20 cellular contexts compared by ENCODE assay signal in genomic region chr14:105665247-105665950, GRCh38.
"Had no signal": no experiment of that assay in that cellular context is flagged by ENCODE, and none has a peak within 500 bp of the region (broad histone marks: within the 10 kb centered on the region; RNA-seq: fewer than 3 reads in every experiment).

No MANE protein-coding gene starts in this region.

- H3K4me3 Mint-ChIP-seq: activated naive CD4-positive, alpha-beta T cell treated with anti-CD3 and anti-CD28 coated beads for 36 hours; dendritic cell treated with granulocyte-macrophage colony-stimulating factor and Interleukin-4, amounts not matched to agents 40 ng/mL and 50 ng/mL, for 4 days; naive B cell; neural crest cell; type B pancreatic cell had no signal

- H3K4me3 ChIP-seq: breast epithelium, esophagus muscularis mucosa, heart right ventricle, psoas muscle, thoracic aorta had no signal

- ATAC-seq: foreskin keratinocyte, psoas muscle had no signal

- H3K4me1 Mint-ChIP-seq: neural crest cell had no signal

- DNase-seq: activated CD4-positive, alpha-beta T cell treated with anti-CD3 and anti-CD28 coated beads for 4 hours; activated CD4-positive, alpha-beta T cell treated with anti-CD3 and anti-CD28 coated beads, Interleukin-2, amount 50 U/mL, for 4 hours; activated CD4-positive, CD25-positive, alpha-beta regulatory T cell; activated CD8-positive, alpha-beta memory T cell treated with anti-CD3 and anti-CD28 coated beads for 24 hours; activated effector memory CD4-positive, alpha-beta T cell treated with Interleukin-2 at 50 U/mL for 16 hours; activated naive CD4-positive, alpha-beta T cell treated with anti-CD3 and anti-CD28 coated beads for 36 hours; central memory CD4-positive, alpha-beta T cell; foreskin keratinocyte; heart right ventricle; mammary epithelial cell; naive B cell; nucleus accumbens; psoas muscle; stimulated activated naive CD4-positive, alpha-beta T cell treated with Interleukin-2 at 50 U/mL for 16 hours had no signal

- H3K27me3 Mint-ChIP-seq: dendritic cell treated with granulocyte-macrophage colony-stimulating factor and Interleukin-4, amounts not matched to agents 40 ng/mL and 50 ng/mL, for 4 days; type B pancreatic cell had no signal

- H3K27ac Mint-ChIP-seq: activated naive CD4-positive, alpha-beta T cell treated with anti-CD3 and anti-CD28 coated beads for 36 hours; dendritic cell treated with granulocyte-macrophage colony-stimulating factor and Interleukin-4, amounts not matched to agents 40 ng/mL and 50 ng/mL, for 4 days; type B pancreatic cell had no signal
